In the genomic region with DNA sequence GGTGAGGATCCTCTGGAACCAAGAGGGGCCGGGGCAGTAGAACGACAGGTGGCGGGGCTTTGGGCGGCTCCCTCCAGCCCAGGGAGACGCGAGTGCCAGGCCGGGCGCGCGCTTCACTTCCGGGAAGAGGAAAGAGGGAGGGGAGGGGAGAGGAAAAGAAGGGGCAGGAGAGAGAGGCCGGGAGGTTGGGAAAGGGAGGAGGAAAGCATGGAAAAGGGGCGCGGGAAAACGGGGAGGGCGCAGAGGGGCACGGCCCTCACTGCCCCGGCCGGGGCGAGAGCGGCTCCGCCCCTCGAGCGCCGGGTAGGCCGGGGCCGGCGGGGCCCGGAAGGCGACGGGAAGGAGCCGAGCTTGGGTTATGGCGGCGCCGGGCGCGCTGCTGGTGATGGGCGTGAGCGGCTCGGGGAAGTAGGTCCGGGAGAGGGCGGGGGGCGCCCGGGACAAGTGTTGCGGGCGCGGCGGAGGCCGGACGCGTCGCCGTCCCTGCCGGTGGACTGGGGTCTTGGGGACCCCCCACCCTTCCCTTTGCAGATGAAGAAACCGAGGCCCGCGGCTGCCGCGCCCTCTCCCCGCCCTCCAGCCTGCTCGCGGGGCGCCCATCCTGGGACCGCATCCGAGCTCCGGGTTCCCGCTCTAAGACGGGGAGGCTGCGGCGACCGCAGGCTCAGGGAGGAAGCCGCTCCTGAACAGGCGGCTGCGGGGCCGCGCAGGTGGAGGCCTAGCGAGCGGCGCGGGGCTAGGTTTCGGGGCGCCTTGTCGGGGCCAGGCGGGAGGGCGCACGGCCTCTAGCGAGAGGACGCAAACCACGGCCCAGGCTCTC, we compare ENCODE assay signal across 8 cellular contexts.
DNase-seq lines count a peak whose midpoint lies in the region; ATAC-seq lines count a peak whose summit lies in the region.

A gene (plus strand): TSS at position 330 of the 820 bp plus-strand sequence. CDS start 29 bp downstream, at position 359.

- ATAC-seq in HG02840 (IDR thresholded peaks at IDR 0.05; ENCODE audit: low FRiP score, unreplicated experiment) = peak; percentile 85
- peak; percentile 87 for ATAC-seq in central memory CD8-positive, alpha-beta T cell (replicated peaks; ENCODE audit: extremely low read depth, poor library complexity, severe bottlenecking)

- H3K36me3 Mint-ChIP-seq in central memory CD8-positive, alpha-beta T cell (ENCODE audit: insufficient read depth) = peaks cover 11% of the 10 kb centered on the region

- peak within 1 kb of the TSS; percentile 97 for H3K27ac Mint-ChIP-seq in central memory CD8-positive, alpha-beta T cell (ENCODE audit: low read depth)

- no peaks in the 10 kb centered on the region for H3K9me3 Mint-ChIP-seq in central memory CD8-positive, alpha-beta T cell

- H3K4me3 Mint-ChIP-seq in central memory CD8-positive, alpha-beta T cell = peak within 1 kb of the TSS; percentile 94

- DNase-seq in NCI-H345 (lab: John Stamatoyannopoulos, UW) (peak; percentile 44), NCI-H345 treated with DMSO at 0.1 percent for 48 hours (lab: John Stamatoyannopoulos, UW; ENCODE audit: unreplicated experiment) (no peak), NCI-H146 (lab: John Stamatoyannopoulos, UW) (peak; percentile 82), kidney glomerular epithelial cell (lab: John Stamatoyannopoulos, UW) (peak; percentile 50)
- peak; percentile 37 to 57 (median 52) for DNase-seq in activated CD4-positive, CD25-positive, alpha-beta regulatory T cell (lab: John Stamatoyannopoulos, UW)
- peak; percentile 41 to 43 for DNase-seq in central memory CD8-positive, alpha-beta T cell (ENCODE audit: low spot score in 2 of 2)
- peak; percentile 42 to 61 for DNase-seq in stimulated activated CD4-positive, alpha-beta T cell treated with anti-CD3 and anti-CD28 coated beads, Interleukin-1b, Interleukin-23, amount 100 ng/mL, for 4 hours (ENCODE audit: low read depth in 2 of 2)

- peaks cover 38% of the 10 kb centered on the region for H3K4me1 Mint-ChIP-seq in central memory CD8-positive, alpha-beta T cell

- no peaks in the 10 kb centered on the region for H3K27me3 Mint-ChIP-seq in central memory CD8-positive, alpha-beta T cell
